1 cellular context compared by ENCODE assay signal in genomic region chr7:138570715-138571114, GRCh38.
TF ChIP-seq lines count a peak whose summit lies in the region.

No MANE protein-coding gene starts in this region.

TF ChIP-seq in GM23338, 12 proteins besides CTCF, POLR2A, EP300 and RAD21 (continued from another document):
- TF ChIP-seq, protein P1, sequence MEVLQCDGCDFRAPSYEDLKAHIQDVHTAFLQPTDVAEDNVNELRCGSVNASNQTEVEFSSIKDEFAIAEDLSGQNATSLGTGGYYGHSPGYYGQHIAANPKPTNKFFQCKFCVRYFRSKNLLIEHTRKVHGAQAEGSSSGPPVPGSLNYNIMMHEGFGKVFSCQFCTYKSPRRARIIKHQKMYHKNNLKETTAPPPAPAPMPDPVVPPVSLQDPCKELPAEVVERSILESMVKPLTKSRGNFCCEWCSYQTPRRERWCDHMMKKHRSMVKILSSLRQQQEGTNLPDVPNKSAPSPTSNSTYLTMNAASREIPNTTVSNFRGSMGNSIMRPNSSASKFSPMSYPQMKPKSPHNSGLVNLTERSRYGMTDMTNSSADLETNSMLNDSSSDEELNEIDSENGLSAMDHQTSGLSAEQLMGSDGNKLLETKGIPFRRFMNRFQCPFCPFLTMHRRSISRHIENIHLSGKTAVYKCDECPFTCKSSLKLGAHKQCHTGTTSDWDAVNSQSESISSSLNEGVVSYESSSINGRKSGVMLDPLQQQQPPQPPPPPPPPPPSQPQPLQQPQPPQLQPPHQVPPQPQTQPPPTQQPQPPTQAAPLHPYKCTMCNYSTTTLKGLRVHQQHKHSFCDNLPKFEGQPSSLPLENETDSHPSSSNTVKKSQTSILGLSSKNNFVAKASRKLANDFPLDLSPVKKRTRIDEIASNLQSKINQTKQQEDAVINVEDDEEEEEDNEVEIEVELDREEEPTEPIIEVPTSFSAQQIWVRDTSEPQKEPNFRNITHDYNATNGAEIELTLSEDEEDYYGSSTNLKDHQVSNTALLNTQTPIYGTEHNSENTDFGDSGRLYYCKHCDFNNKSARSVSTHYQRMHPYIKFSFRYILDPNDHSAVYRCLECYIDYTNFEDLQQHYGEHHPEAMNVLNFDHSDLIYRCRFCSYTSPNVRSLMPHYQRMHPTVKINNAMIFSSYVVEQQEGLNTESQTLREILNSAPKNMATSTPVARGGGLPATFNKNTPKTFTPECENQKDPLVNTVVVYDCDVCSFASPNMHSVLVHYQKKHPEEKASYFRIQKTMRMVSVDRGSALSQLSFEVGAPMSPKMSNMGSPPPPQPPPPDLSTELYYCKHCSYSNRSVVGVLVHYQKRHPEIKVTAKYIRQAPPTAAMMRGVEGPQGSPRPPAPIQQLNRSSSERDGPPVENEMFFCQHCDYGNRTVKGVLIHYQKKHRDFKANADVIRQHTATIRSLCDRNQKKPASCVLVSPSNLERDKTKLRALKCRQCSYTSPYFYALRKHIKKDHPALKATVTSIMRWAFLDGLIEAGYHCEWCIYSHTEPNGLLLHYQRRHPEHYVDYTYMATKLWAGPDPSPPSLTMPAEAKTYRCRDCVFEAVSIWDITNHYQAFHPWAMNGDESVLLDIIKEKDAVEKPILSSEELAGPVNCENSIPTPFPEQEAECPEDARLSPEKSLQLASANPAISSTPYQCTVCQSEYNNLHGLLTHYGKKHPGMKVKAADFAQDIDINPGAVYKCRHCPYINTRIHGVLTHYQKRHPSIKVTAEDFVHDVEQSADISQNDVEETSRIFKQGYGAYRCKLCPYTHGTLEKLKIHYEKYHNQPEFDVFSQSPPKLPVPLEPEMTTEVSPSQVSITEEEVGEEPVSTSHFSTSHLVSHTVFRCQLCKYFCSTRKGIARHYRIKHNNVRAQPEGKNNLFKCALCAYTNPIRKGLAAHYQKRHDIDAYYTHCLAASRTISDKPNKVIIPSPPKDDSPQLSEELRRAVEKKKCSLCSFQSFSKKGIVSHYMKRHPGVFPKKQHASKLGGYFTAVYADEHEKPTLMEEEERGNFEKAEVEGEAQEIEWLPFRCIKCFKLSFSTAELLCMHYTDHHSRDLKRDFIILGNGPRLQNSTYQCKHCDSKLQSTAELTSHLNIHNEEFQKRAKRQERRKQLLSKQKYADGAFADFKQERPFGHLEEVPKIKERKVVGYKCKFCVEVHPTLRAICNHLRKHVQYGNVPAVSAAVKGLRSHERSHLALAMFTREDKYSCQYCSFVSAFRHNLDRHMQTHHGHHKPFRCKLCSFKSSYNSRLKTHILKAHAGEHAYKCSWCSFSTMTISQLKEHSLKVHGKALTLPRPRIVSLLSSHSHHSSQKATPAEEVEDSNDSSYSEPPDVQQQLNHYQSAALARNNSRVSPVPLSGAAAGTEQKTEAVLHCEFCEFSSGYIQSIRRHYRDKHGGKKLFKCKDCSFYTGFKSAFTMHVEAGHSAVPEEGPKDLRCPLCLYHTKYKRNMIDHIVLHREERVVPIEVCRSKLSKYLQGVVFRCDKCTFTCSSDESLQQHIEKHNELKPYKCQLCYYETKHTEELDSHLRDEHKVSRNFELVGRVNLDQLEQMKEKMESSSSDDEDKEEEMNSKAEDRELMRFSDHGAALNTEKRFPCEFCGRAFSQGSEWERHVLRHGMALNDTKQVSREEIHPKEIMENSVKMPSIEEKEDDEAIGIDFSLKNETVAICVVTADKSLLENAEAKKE (CRISPR knock-in tag; IDR thresholded peaks at IDR 0.05) = no peak
- no peak for TF ChIP-seq EZH2phosphoT487 (IDR thresholded peaks at IDR 0.05; ENCODE audit: unreplicated experiment)
- TF ChIP-seq JUNB (IDR thresholded peaks at IDR 0.05; ENCODE audit: unreplicated experiment) = no peak
- TF ChIP-seq ZNF331 (CRISPR knock-in tag; IDR thresholded peaks at IDR 0.05; ENCODE audit: low read depth) = no peak
- TF ChIP-seq ETS1 (IDR thresholded peaks at IDR 0.05) = no peak
- TF ChIP-seq POLR2AphosphoS5 (IDR thresholded peaks at IDR 0.05; ENCODE audit: low read depth) = no peak
- TF ChIP-seq STAT1 (IDR thresholded peaks at IDR 0.05; ENCODE audit: unreplicated experiment) = no peak
- TF ChIP-seq, protein P2, sequence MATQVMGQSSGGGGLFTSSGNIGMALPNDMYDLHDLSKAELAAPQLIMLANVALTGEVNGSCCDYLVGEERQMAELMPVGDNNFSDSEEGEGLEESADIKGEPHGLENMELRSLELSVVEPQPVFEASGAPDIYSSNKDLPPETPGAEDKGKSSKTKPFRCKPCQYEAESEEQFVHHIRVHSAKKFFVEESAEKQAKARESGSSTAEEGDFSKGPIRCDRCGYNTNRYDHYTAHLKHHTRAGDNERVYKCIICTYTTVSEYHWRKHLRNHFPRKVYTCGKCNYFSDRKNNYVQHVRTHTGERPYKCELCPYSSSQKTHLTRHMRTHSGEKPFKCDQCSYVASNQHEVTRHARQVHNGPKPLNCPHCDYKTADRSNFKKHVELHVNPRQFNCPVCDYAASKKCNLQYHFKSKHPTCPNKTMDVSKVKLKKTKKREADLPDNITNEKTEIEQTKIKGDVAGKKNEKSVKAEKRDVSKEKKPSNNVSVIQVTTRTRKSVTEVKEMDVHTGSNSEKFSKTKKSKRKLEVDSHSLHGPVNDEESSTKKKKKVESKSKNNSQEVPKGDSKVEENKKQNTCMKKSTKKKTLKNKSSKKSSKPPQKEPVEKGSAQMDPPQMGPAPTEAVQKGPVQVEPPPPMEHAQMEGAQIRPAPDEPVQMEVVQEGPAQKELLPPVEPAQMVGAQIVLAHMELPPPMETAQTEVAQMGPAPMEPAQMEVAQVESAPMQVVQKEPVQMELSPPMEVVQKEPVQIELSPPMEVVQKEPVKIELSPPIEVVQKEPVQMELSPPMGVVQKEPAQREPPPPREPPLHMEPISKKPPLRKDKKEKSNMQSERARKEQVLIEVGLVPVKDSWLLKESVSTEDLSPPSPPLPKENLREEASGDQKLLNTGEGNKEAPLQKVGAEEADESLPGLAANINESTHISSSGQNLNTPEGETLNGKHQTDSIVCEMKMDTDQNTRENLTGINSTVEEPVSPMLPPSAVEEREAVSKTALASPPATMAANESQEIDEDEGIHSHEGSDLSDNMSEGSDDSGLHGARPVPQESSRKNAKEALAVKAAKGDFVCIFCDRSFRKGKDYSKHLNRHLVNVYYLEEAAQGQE (IDR thresholded peaks at IDR 0.05; ENCODE audit: unreplicated experiment) = no peak
